ENCODE assay signal across 8 cellular contexts in genomic region chrX:129726307-129727111, GRCh38.
DNase-seq lines count a peak whose midpoint lies in the region; ATAC-seq, FAIRE-seq and TF ChIP-seq lines count a peak whose summit lies in the region.

No MANE protein-coding gene starts in this region.

- DNase-seq in COLO829 (ENCODE audit: low spot score) (peak; percentile 43), RCC 7860 (ENCODE audit: low spot score) (peak; percentile 20), brain microvascular endothelial cell (peak; percentile 51), iris pigment epithelial cell (ENCODE audit: low read depth) (peak; percentile 57), germinal center (ENCODE audit: low spot score) (no peak), SKM-1 treated with dmso at 0.1 percent for 144 hours (lab: John Stamatoyannopoulos, UW; ENCODE audit: unreplicated experiment) (no peak)
- peak; percentile 11 for DNase-seq in stimulated activated CD4-positive, alpha-beta T cell treated with anti-CD3 and anti-CD28 coated beads, Interleukin-2, amount 100 ng/mL, for 4 hours (ENCODE audit: low read depth)

- no peak overlapping the region for H3K27ac ChIP-seq in brain microvascular endothelial cell

- in situ Hi-C loops in brain microvascular endothelial cell (cut with HindIII; ENCODE audit: low pct_ligation_motif_present, low sequenced_read_pairs): no loop called here

- peak; percentile 52 for ATAC-seq in HG03135 (IDR thresholded peaks at IDR 0.05; ENCODE audit: unreplicated experiment)

- H3K4me3 ChIP-seq in brain microvascular endothelial cell (ENCODE audit: low read depth, low read length): no peak overlapping the region

- H3K36me3 ChIP-seq in brain microvascular endothelial cell (replicated peaks): no peaks in the 10 kb centered on the region

- no peak for FAIRE-seq in RCC 7860 (lab: Jason Lieb, UNC)

- H3K27me3 ChIP-seq in brain microvascular endothelial cell (replicated peaks): no peaks in the 10 kb centered on the region

- peak; percentile 83 for TF ChIP-seq CTCF in brain microvascular endothelial cell (IDR thresholded peaks at IDR 0.05; ENCODE audit: low read depth, low read length, missing control alignments)

Comparison
In these comparisons a context has a peak if more than half of its experiments do, and no peak if none do; other contexts are left out.
1. DNase-seq: peak in COLO829 (single experiment), RCC 7860 (single experiment), brain microvascular endothelial cell (single experiment), iris pigment epithelial cell (single experiment) and stimulated activated CD4-positive, alpha-beta T cell treated with anti-CD3 and anti-CD28 coated beads, Interleukin-2, amount 100 ng/mL, for 4 hours (single experiment); none in germinal center (single experiment) and SKM-1 treated with dmso at 0.1 percent for 144 hours (single experiment).